Comparison of ENCODE assay signal across 13 cellular contexts in the genomic region with DNA sequence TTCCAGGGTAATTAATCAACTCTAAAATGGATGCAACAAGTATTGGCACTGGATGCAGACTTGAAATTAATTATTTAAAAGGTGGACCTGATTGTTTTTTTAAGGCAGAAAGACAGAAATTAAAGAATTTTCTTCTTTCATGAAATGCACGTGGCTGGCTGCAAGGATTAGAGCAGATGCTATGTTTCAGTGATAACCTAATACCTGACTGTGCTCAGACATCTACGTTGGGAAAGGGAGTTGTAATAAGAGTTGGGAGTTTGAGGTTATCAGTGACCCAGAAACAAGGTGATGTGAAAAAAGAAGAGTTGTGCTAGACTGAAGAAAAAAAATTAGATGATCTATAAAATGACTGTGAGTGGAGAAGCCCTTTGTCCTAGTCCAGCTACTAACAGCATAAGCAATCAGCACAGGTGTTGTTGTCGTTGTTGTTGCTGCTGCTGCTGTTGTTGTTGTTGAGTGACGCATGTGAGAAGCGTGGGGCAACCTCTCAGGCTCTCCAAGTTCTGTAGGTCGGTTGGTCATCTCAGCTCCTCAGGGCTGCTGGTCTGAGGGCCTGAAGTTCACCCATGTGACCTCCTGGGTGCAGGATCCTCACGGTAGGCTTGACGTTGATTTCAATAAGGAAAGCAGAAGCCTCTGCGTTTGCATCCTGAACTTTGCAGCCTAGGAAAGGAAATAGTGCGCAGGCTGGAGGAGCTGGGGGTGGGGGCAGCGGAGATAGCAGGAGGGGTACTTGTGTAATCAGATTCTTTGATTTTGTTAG. TPM values are rescaled to one million over a fixed set of nuclear protein-coding genes. Genes with fewer than 3 reads are reported as not detected.
A peak's percentile ranks its signal among the peaks of the same experiment; 100 is the strongest.
DNase-seq lines count a peak whose midpoint lies in the region; TF ChIP-seq lines count a peak whose summit lies in the region.
"Had no signal": no experiment of that assay in that cellular context is flagged by ENCODE, and none has a peak within 500 bp of the region (broad histone marks: within the 10 kb centered on the region; RNA-seq: fewer than 3 reads in every experiment).

No MANE protein-coding gene starts in this region.

- no peak overlapping the region for H3K4me3 Mint-ChIP-seq in activated CD4-positive, alpha-beta memory T cell treated with anti-CD3 and anti-CD28 coated beads, Interleukin-2, amount 10 ng/mL, durations not matched to agents 7 days and 5 days

- no peak overlapping the region for H3K27ac Mint-ChIP-seq in activated CD4-positive, alpha-beta memory T cell treated with anti-CD3 and anti-CD28 coated beads, Interleukin-2, amount 10 ng/mL, durations not matched to agents 7 days and 5 days

- TF ChIP-seq EP300 in ovary (IDR thresholded peaks at IDR 0.05) = no peak

- 4 to 6% (median 4%) methylated on average over 11 of the region's 11 CpGs for WGBS in ovary, 3 donors

- no peaks in the 10 kb centered on the region for H3F3A ChIP-seq in PC-9 (ENCODE audit: insufficient read depth, low read depth)

- peaks cover 88% of the 10 kb centered on the region for H3K27me3 Mint-ChIP-seq in activated CD4-positive, alpha-beta memory T cell treated with anti-CD3 and anti-CD28 coated beads, Interleukin-2, amount 10 ng/mL, durations not matched to agents 7 days and 5 days

- no peaks in the 10 kb centered on the region for H3K79me2 ChIP-seq in PC-9 (ENCODE audit: low read depth)

- H3K27ac ChIP-seq in PC-9 (no peak overlapping the region), ovary (no peak overlapping the region)
- H3K27ac ChIP-seq: lower lobe of right lung had no signal

- H3K9me2 ChIP-seq in PC-9 (ENCODE audit: insufficient read depth) = no peaks in the 10 kb centered on the region

- no peak for TF ChIP-seq CTCF in PC-9 (conservative IDR thresholded peaks at IDR 0.05)
- no peak for TF ChIP-seq CTCF in ovary (IDR thresholded peaks at IDR 0.05)

- H3K4me2 ChIP-seq in PC-9 = no peak overlapping the region

- no TSS peak for BruUV-seq in PC-9 (replicated peaks; lab: Mats Ljungman, UMichigan)

- H3K36me3 ChIP-seq in iPS-15b (ENCODE audit: control insufficient read depth, insufficient read depth, low read length) = no peaks in the 10 kb centered on the region
- H3K36me3 ChIP-seq in PC-9 (ENCODE audit: low read depth) = no peaks in the 10 kb centered on the region
- H3K36me3 ChIP-seq in ovary = no peaks in the 10 kb centered on the region
- H3K36me3 ChIP-seq: lower lobe of right lung had no signal

- H3K4me1 Mint-ChIP-seq in activated CD4-positive, alpha-beta memory T cell treated with anti-CD3 and anti-CD28 coated beads, Interleukin-2, amount 10 ng/mL, durations not matched to agents 7 days and 5 days = peaks cover 8% of the 10 kb centered on the region

- H3K9me3 ChIP-seq in iPS-15b (ENCODE audit: control insufficient read depth, insufficient read depth, low read length) (no peaks in the 10 kb centered on the region), PC-9 (ENCODE audit: insufficient read depth, low read depth) (no peaks in the 10 kb centered on the region), ovary (no peaks in the 10 kb centered on the region)
- H3K9me3 ChIP-seq: lower lobe of right lung had no signal

- peak overlapping the region; percentile 73 for H3K4me3 ChIP-seq in iPS-15b (ENCODE audit: low read depth, low read length)
- H3K4me3 ChIP-seq in PC-9 = no peak overlapping the region
- no peak overlapping the region for H3K4me3 ChIP-seq in ovary
- H3K4me3 ChIP-seq: GM12878, lower lobe of right lung had no signal

- CTCF ChIA-PET in activated CD4-positive, alpha-beta memory T cell treated with anti-CD3 and anti-CD28 coated beads, Interleukin-2, amount 10 ng/mL, durations not matched to agents 7 days and 5 days (lab: Charles Lee) = interaction anchor here (2.8 kb wide), 1 partner anchor 12 kb away, joined by 14 read pairs; no protein-coding TSS in a partner anchor
- CTCF ChIA-PET in PC-9 (lab: Charles Lee) = no interaction called here

- H2AFZ ChIP-seq in PC-9 = no peak overlapping the region

- DNase-seq in ELF-1 (ENCODE audit: low read depth, low spot score) = peak; percentile 37
- peak; percentile 63 for DNase-seq in NCI-H345 treated with DMSO at 0.1 percent for 48 hours (lab: John Stamatoyannopoulos, UW; ENCODE audit: unreplicated experiment)
- DNase-seq in posterior vena cava (ENCODE audit: low spot score) = peak; percentile 48
- no peak for DNase-seq in activated CD4-positive, alpha-beta memory T cell treated with anti-CD3 and anti-CD28 coated beads, Interleukin-2, amount 10 ng/mL, durations not matched to agents 7 days and 5 days
- no peak for DNase-seq in PC-9
- no peak for DNase-seq in ovary
- DNase-seq: cerebellar nuclear complex, lower lobe of right lung, NCI-H446 treated with DMSO at 0.1 percent for 48 hours, SHP77 treated with DMSO at 0.1 percent for 48 hours had no signal

- peaks cover 3% of the 10 kb centered on the region for H3K36me3 Mint-ChIP-seq in activated CD4-positive, alpha-beta memory T cell treated with anti-CD3 and anti-CD28 coated beads, Interleukin-2, amount 10 ng/mL, durations not matched to agents 7 days and 5 days (ENCODE audit: low read depth)

- intact Hi-C loops in posterior vena cava (cut with DNase I) (no loop called here), PC-9 (cut with micrococcal nuclease; ENCODE audit: unreplicated experiment) (no loop called here), ovary (cut with DNase I) (no loop called here)

- TF ChIP-seq POLR2A in ovary (IDR thresholded peaks at IDR 0.05) = no peak

- H3K9ac ChIP-seq in iPS-15b (ENCODE audit: low read depth, low read length) = no peak overlapping the region

- H3K27me3 ChIP-seq in iPS-15b (ENCODE audit: control insufficient read depth, insufficient read depth, low read length) = peaks cover 97% of the 10 kb centered on the region
- peaks cover 39% of the 10 kb centered on the region for H3K27me3 ChIP-seq in PC-9 (ENCODE audit: insufficient read depth, low read depth)
- H3K27me3 ChIP-seq in ovary = peaks cover 5% of the 10 kb centered on the region

- H4K20me1 ChIP-seq in PC-9 (ENCODE audit: insufficient read depth) = no peaks in the 10 kb centered on the region

- H3K9me3 Mint-ChIP-seq in activated CD4-positive, alpha-beta memory T cell treated with anti-CD3 and anti-CD28 coated beads, Interleukin-2, amount 10 ng/mL, durations not matched to agents 7 days and 5 days = no peaks in the 10 kb centered on the region

- H3K4me1 ChIP-seq in iPS-15b (ENCODE audit: control insufficient read depth, insufficient read depth, low read length) (peaks cover 8% of the 10 kb centered on the region), PC-9 (replicated peaks; ENCODE audit: insufficient read depth) (no peaks in the 10 kb centered on the region), ovary (ENCODE audit: insufficient read depth) (peaks cover 6% of the 10 kb centered on the region)

- POLR2A ChIA-PET in activated CD4-positive, alpha-beta memory T cell treated with anti-CD3 and anti-CD28 coated beads, Interleukin-2, amount 10 ng/mL, durations not matched to agents 7 days and 5 days (lab: Charles Lee) = no interaction called here
- POLR2A ChIA-PET in PC-9 (lab: Charles Lee; ENCODE audit: unreplicated experiment) = no interaction called here

RNA-seq across cellular contexts. Expression of a gene that starts 7.6 kb away (rescaled TPM):
- total RNA-seq in posterior vena cava (not detected), PC-9 (2021) (not detected in 2 replicates), ovary (under 1 TPM in 3 of 7 donors, not detected in 4; 0.10 to 0.63 (median 0.10) TPM)
- not detected for total RNA-seq in activated CD4-positive, alpha-beta memory T cell treated with anti-CD3 and anti-CD28 coated beads, Interleukin-2, amount 10 ng/mL, durations not matched to agents 7 days and 5 days
- not detected for polyA plus RNA-seq in ovary
- total RNA-seq: GM12878, lower lobe of right lung, MCF 10A had no signal
- polyA plus RNA-seq: GM12878 had no signal

Comparison
In these comparisons a context has a peak if more than half of its experiments do, and no peak if none do; other contexts are left out.
1. DNase-seq: peak in ELF-1 (single experiment), NCI-H345 treated with DMSO at 0.1 percent for 48 hours (single experiment) and posterior vena cava (single experiment); none in activated CD4-positive, alpha-beta memory T cell treated with anti-CD3 and anti-CD28 coated beads, Interleukin-2, amount 10 ng/mL, durations not matched to agents 7 days and 5 days (single experiment), PC-9 (0 of 2) and ovary (0 of 5).